ENCODE assay signal across 8 cellular contexts in genomic region chr13:106917673-106918652, GRCh38.
DNase-seq lines count a peak whose midpoint lies in the region; ATAC-seq, FAIRE-seq and TF ChIP-seq lines count a peak whose summit lies in the region.

No MANE protein-coding gene starts in this region.

- peak; percentile 82 for FAIRE-seq in endometrium (lab: Jason Lieb, UNC)

- H3K27ac ChIP-seq in mesodermal cell (ENCODE audit: low read depth, low read length, severe bottlenecking): peak overlapping the region; percentile 47

- DNase-seq in AG09319 (ENCODE audit: extremely low read depth, low read depth): peak; percentile 36
- peak; percentile 35 for DNase-seq in NCI-H460 (ENCODE audit: extremely low read depth, low read depth)
- peak; percentile 55 for DNase-seq in activated CD8-positive, alpha-beta memory T cell treated with anti-CD3 and anti-CD28 coated beads, Interleukin-2, amount 50 U/mL, for 4 hours
- peak; percentile 21 for DNase-seq in stimulated activated CD8-positive, alpha-beta memory T cell treated with anti-CD3 and anti-CD28 coated beads, Interleukin-12 subunit alpha, Interleukin-12 subunit beta, amount 100 ng/mL, for 4 hours (ENCODE audit: low read depth)

- peak; percentile 94 for ATAC-seq in GM18517 (IDR thresholded peaks at IDR 0.05; ENCODE audit: unreplicated experiment)
- peak; percentile 98 for ATAC-seq in HG03064 (IDR thresholded peaks at IDR 0.05; ENCODE audit: low read depth, unreplicated experiment)

- TF ChIP-seq CTCF in AG09319 (IDR thresholded peaks at IDR 0.05; ENCODE audit: low read depth, low read length): peak; percentile 97

- WGBS in mesodermal cell (ENCODE audit: insufficient coverage in 2 of 2), 2 experiments: 10% methylated on average over 47 of the region's 63 CpGs

- H3K9me3 ChIP-seq in mesodermal cell (ENCODE audit: control insufficient read depth, low read length): no peaks in the 10 kb centered on the region

- H3K4me3 ChIP-seq in mesodermal cell (ENCODE audit: extremely low read depth, insufficient read depth, low read length, poor library complexity, severe bottlenecking): peak overlapping the region; percentile 44

- peaks cover 8% of the 10 kb centered on the region for H3K4me1 ChIP-seq in mesodermal cell (ENCODE audit: control insufficient read depth, insufficient read depth, low read length, poor library complexity, severe bottlenecking)

- no peaks in the 10 kb centered on the region for H3K36me3 ChIP-seq in mesodermal cell (ENCODE audit: control insufficient read depth, insufficient read depth, low read length)

Comparison
In these comparisons a context has a peak if more than half of its experiments do, and no peak if none do; other contexts are left out.
1. Peak in every context shown above with its lines: DNase-seq, ATAC-seq, H3K4me3 ChIP-seq and H3K27ac ChIP-seq.